ENCODE assay signal across 16 cellular contexts in genomic region chr12:4900327-4900726, GRCh38. TPM values are rescaled to one million over a fixed set of nuclear protein-coding genes. Genes with fewer than 3 reads are reported as not detected.
A peak's percentile ranks its signal among the peaks of the same experiment; 100 is the strongest.
DNase-seq lines count a peak whose midpoint lies in the region; ATAC-seq and TF ChIP-seq lines count a peak whose summit lies in the region.
"Had no signal": no experiment of that assay in that cellular context is flagged by ENCODE, and none has a peak within 500 bp of the region (broad histone marks: within the 10 kb centered on the region; RNA-seq: fewer than 3 reads in every experiment).

No MANE protein-coding gene starts in this region.

- ATAC-seq in HG02973 (IDR thresholded peaks at IDR 0.05; ENCODE audit: unreplicated experiment) (no peak), GM18502 (IDR thresholded peaks at IDR 0.05; ENCODE audit: poor library complexity, unreplicated experiment) (no peak)
- ATAC-seq: activated CD4-positive, CD25-positive, alpha-beta regulatory T cell treated with anti-CD3 and anti-CD28 coated beads, Interleukin-2, amount 50 U/mL, for 24 hours had no signal

- TF ChIP-seq CTCF in choroid plexus epithelial cell (conservative IDR thresholded peaks at IDR 0.05; ENCODE audit: low read depth, low read length): no peak

- DNase-seq in Daoy (ENCODE audit: low read depth) (peak; percentile 77), NCI-H446 treated with DMSO at 0.1 percent for 48 hours (lab: John Stamatoyannopoulos, UW) (peak; percentile 86), choroid plexus epithelial cell (ENCODE audit: low read depth) (peak; percentile 9), skeletal muscle cell (ENCODE audit: low read depth) (peak; percentile 66), HCEC 1CT (no peak), SK-N-DZ (ENCODE audit: low spot score) (no peak)
- DNase-seq: activated naive CD4-positive, alpha-beta T cell treated with anti-CD3 and anti-CD28 coated beads, Interleukin-2, amount 10 ng/mL, durations not matched to agents 7 days and 5 days; left cardiac atrium; NCI-H345 had no signal

- H3K4me3 ChIP-seq in choroid plexus epithelial cell (ENCODE audit: low read depth, low read length) (no peak overlapping the region), skeletal muscle cell (ENCODE audit: low read depth, low read length) (no peak overlapping the region)
- H3K4me3 ChIP-seq: hepatocyte, prostate gland, thoracic aorta had no signal

RNA-seq across cellular contexts. Expression of gene KCNA1, which starts 9.4 kb away (rescaled TPM):
- 0.17 and 1.3 TPM in 2 replicates for total RNA-seq in Daoy (2014; rRNA removed; shearing (Covaris generic))
- polyA plus RNA-seq in SK-N-DZ (2014; cell fraction: cytosol; rRNA removed): not detected in 2 replicates
- polyA plus RNA-seq in SK-N-DZ (2014; cell fraction: nucleus; rRNA removed): not detected in 2 replicates
- total RNA-seq: HT-29, left cardiac atrium had no signal
- polyA plus RNA-seq: hepatocyte had no signal

Comparison
In these comparisons a context has a peak if more than half of its experiments do, and no peak if none do; other contexts are left out.
1. DNase-seq: peak in Daoy (single experiment), NCI-H446 treated with DMSO at 0.1 percent for 48 hours (single experiment), choroid plexus epithelial cell (single experiment) and skeletal muscle cell (single experiment); none in HCEC 1CT (single experiment) and SK-N-DZ (single experiment).